16 cellular contexts compared by ENCODE assay signal in genomic region chr6:25714765-25715164, GRCh38. TPM values are rescaled to one million over a fixed set of nuclear protein-coding genes. Genes with fewer than 3 reads are reported as not detected.
"Had no signal": no experiment of that assay in that cellular context is flagged by ENCODE, and none has a peak within 500 bp of the region (broad histone marks: within the 10 kb centered on the region; RNA-seq: fewer than 3 reads in every experiment).

No MANE protein-coding gene starts in this region.

- FAIRE-seq: keratinocyte, urothelium cell line had no signal

- H3K9me3 Mint-ChIP-seq: activated CD8-positive, alpha-beta T cell treated with anti-CD3 and anti-CD28 coated beads for 36 hours; activated naive CD8-positive, alpha-beta T cell treated with anti-CD3 and anti-CD28 coated beads, Interleukin-2, amount 10 ng/mL, durations not matched to agents 7 days and 5 days; activated T-cell treated with anti-CD3 and anti-CD28 coated beads, Interleukin-2, amount 50 U/mL, for 72 hours; T-helper 2 cell treated with Interferon-gamma antibody and Interleukin-4, amounts not matched to agents 5 μg/mL and 100 μg/mL, for 36 hours had no signal

- H3K4me3 ChIP-seq: cardiac muscle cell, gastrocnemius medialis, skin epidermis, thyroid gland had no signal

- H3K4me1 ChIP-seq: gastrocnemius medialis, thyroid gland had no signal

- H3K27ac ChIP-seq: cardiac muscle cell, gastrocnemius medialis, skin epidermis, thyroid gland had no signal

- H3K36me3 ChIP-seq: cardiac muscle cell, gastrocnemius medialis, thyroid gland had no signal

- H3K9me3 ChIP-seq: gastrocnemius medialis, thyroid gland had no signal

- H3K27ac Mint-ChIP-seq: activated CD8-positive, alpha-beta T cell treated with anti-CD3 and anti-CD28 coated beads for 36 hours; activated naive CD8-positive, alpha-beta T cell treated with anti-CD3 and anti-CD28 coated beads, Interleukin-2, amount 10 ng/mL, durations not matched to agents 7 days and 5 days; activated T-cell treated with anti-CD3 and anti-CD28 coated beads, Interleukin-2, amount 50 U/mL, for 72 hours; T-helper 2 cell treated with Interferon-gamma antibody and Interleukin-4, amounts not matched to agents 5 μg/mL and 100 μg/mL, for 36 hours had no signal

- DNase-seq: activated CD4-positive, alpha-beta T cell treated with anti-CD3 and anti-CD28 coated beads for 4 hours; activated CD8-positive, alpha-beta memory T cell treated with anti-CD3 and anti-CD28 coated beads, Interleukin-2, amount 50 U/mL, for 4 hours; activated CD8-positive, alpha-beta T cell treated with anti-CD3 and anti-CD28 coated beads for 36 hours; activated naive CD8-positive, alpha-beta T cell treated with anti-CD3 and anti-CD28 coated beads, Interleukin-2, amount 10 ng/mL, durations not matched to agents 7 days and 5 days; activated T-cell treated with anti-CD3 and anti-CD28 coated beads, Interleukin-2, amount 50 U/mL, for 72 hours; anterior cingulate cortex; gastrocnemius medialis; left ventricle myocardium superior; mesenchymal stem cell; thyroid gland had no signal

- H3K27me3 Mint-ChIP-seq: activated CD8-positive, alpha-beta T cell treated with anti-CD3 and anti-CD28 coated beads for 36 hours had no signal

- H3K27me3 ChIP-seq: cardiac muscle cell, gastrocnemius medialis, thyroid gland had no signal

- H3K4me3 Mint-ChIP-seq: activated CD8-positive, alpha-beta T cell treated with anti-CD3 and anti-CD28 coated beads for 36 hours; activated naive CD8-positive, alpha-beta T cell treated with anti-CD3 and anti-CD28 coated beads, Interleukin-2, amount 10 ng/mL, durations not matched to agents 7 days and 5 days; activated T-cell treated with anti-CD3 and anti-CD28 coated beads, Interleukin-2, amount 50 U/mL, for 72 hours; T-helper 2 cell treated with Interferon-gamma antibody and Interleukin-4, amounts not matched to agents 5 μg/mL and 100 μg/mL, for 36 hours had no signal

- H3K36me3 Mint-ChIP-seq: activated naive CD8-positive, alpha-beta T cell treated with anti-CD3 and anti-CD28 coated beads, Interleukin-2, amount 10 ng/mL, durations not matched to agents 7 days and 5 days had no signal

RNA-seq across cellular contexts. Expression of gene SLC17A4, which starts 39.8 kb away (rescaled TPM):
- total RNA-seq: activated CD8-positive, alpha-beta T cell treated with anti-CD3 and anti-CD28 coated beads for 36 hours; activated naive CD8-positive, alpha-beta T cell treated with anti-CD3 and anti-CD28 coated beads, Interleukin-2, amount 10 ng/mL, durations not matched to agents 7 days and 5 days; activated T-cell treated with anti-CD3 and anti-CD28 coated beads, Interleukin-2, amount 50 U/mL, for 72 hours; cardiac muscle cell; left ventricle myocardium superior; osteocyte; thyroid gland had no signal
- polyA plus RNA-seq: cardiac muscle cell, keratinocyte had no signal
